In the genomic region with DNA sequence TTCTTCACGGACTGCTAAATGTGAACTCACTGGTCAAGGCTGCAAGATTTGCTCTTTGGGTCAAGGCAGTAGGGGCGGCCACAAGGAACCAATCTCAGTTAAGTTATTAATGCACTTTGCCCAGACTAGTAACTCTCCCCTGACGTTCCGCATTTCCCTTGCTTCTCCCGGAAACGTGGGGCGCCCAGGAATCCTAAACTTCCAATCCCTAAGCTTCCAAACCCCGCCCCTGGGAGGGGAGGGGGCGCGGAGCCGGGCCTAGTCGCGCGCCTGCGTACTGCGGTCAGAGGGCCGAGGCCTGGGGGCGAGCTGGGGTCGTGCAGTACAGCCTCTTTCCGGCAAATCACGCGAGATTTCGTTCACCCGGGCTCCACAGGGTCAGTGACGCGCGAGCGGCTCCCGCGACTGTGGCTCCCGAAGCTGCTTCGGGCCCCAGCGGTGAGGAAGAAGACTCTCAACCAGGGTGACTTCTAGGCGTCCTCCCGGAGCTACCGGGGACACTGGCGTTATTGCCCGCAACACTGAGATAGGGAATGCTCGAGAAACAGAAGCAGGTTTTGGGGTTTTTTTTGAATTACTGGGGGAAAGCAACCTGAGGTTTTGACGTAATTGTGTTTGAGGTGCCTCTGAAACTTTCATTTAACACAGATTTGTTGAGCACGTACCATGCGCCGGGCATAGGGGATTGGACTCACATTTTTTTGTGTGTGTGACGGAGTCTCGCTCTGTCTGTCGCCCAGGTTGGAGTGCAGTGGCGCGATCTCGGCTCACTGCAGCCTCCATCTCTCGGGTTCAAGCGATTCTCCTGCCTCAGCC, we compare ENCODE assay signal across 8 cellular contexts. TPM values are rescaled to one million over a fixed set of nuclear protein-coding genes. Genes with fewer than 3 reads are reported as not detected.
DNase-seq lines count a peak whose midpoint lies in the region; ATAC-seq and TF ChIP-seq lines count a peak whose summit lies in the region.

A gene (plus strand): TSS at position 265 of the 816 bp plus-strand sequence. CDS start 7,032 bp downstream, outside the sequence.

- ATAC-seq in HG03280 (IDR thresholded peaks at IDR 0.05; ENCODE audit: unreplicated experiment) = peak; percentile 84
- ATAC-seq in central memory CD8-positive, alpha-beta T cell (replicated peaks; ENCODE audit: extremely low read depth, poor library complexity, severe bottlenecking) = peak; percentile 93

- no peaks in the 10 kb centered on the region for H3K27me3 Mint-ChIP-seq in central memory CD8-positive, alpha-beta T cell

- peak; percentile 18; the same call in 1 of the 2 replicates for TF ChIP-seq CTCF in AG04450 (IDR thresholded peaks at IDR 0.05; ENCODE audit: low read depth, low read length)

- POLR2A ChIA-PET in AG04450 (lab: Yijun Ruan, JAX) = interaction anchor here (0.5 to 2.5 kb wide), 6 partner anchors 22 to 361 kb away, joined by 3 to 13 read pairs (median 4); a partner anchor contains a TSS

- DNase-seq in AG04450 (ENCODE audit: low read depth, low spot score) = peak; percentile 94
- peak; percentile 87 for DNase-seq in NCI-H345 treated with DMSO at 0.1 percent for 48 hours (lab: John Stamatoyannopoulos, UW; ENCODE audit: unreplicated experiment)
- peak; percentile 67 for DNase-seq in activated CD4-positive, CD25-positive, alpha-beta regulatory T cell treated with anti-CD3 and anti-CD28 coated beads, Interleukin-2, amount 50 U/mL, for 16 hours (ENCODE audit: low read depth, low spot score)
- DNase-seq in central memory CD8-positive, alpha-beta T cell (ENCODE audit: low spot score in 2 of 2) = peak; percentile 76 to 85
- peak; percentile 95 for DNase-seq in iris pigment epithelial cell (ENCODE audit: low read depth)
- DNase-seq in stimulated activated CD4-positive, alpha-beta T cell treated with anti-CD3 and anti-CD28 coated beads, Interleukin-12 subunit alpha, Interleukin-12 subunit beta, amount 100 ng/mL, for 24 hours (ENCODE audit: low read depth in 2 of 2) = peak; percentile 69 to 82

- peak within 1 kb of the TSS; percentile 90 for H3K4me3 Mint-ChIP-seq in central memory CD8-positive, alpha-beta T cell

- H3K27ac ChIP-seq in AG04450 (ENCODE audit: low read depth, low read length) = peak within 1 kb of the TSS; percentile 87

- H3K4me3 ChIP-seq in AG04450 (ENCODE audit: low read depth, low read length) = peak within 1 kb of the TSS; percentile 70

- in situ Hi-C loops in GM18951 (cut with MboI; ENCODE audit: low sequenced_read_pairs, unreplicated experiment) = no loop called here

- peak; percentile 77 for TF ChIP-seq POLR2A in GM18951 (IDR thresholded peaks at IDR 0.05; ENCODE audit: extremely low read depth, insufficient read depth, insufficient read length)

- H3K9me3 ChIP-seq in AG04450 (ENCODE audit: control insufficient read depth, insufficient read depth, low read length) = no peaks in the 10 kb centered on the region

- H3K9me3 Mint-ChIP-seq in central memory CD8-positive, alpha-beta T cell = no peaks in the 10 kb centered on the region

- H3K27ac Mint-ChIP-seq in central memory CD8-positive, alpha-beta T cell (ENCODE audit: low read depth) = peak within 1 kb of the TSS; percentile 95

- peaks cover 15% of the 10 kb centered on the region for H3K36me3 Mint-ChIP-seq in central memory CD8-positive, alpha-beta T cell (ENCODE audit: insufficient read depth)

- H3K4me1 Mint-ChIP-seq in central memory CD8-positive, alpha-beta T cell = peaks cover 20% of the 10 kb centered on the region

- CTCF ChIA-PET in AG04450 (lab: Charles Lee) = interaction anchor here (0.5 to 1.5 kb wide), 4 partner anchors 20 to 394 kb away, joined by 3 read pairs; no protein-coding TSS in a partner anchor

- H3K27me3 ChIP-seq in AG04450 (ENCODE audit: control insufficient read depth, insufficient read depth, low read length) = no peaks in the 10 kb centered on the region

RNA-seq across cellular contexts. Expression of the gene that starts here (rescaled TPM):
- polyA plus RNA-seq in AG04450 (2011; rRNA removed) = 4.5 and 6.9 TPM in 2 replicates
- polyA minus RNA-seq in AG04450 (2011; rRNA and poly(A)+ RNA removed) = 1.6 and 1.9 TPM in 2 replicates

Comparison
In these comparisons a context has a peak if more than half of its experiments do, and no peak if none do; other contexts are left out.
1. Peak in every context shown above with its lines: DNase-seq, ATAC-seq, H3K4me3 ChIP-seq and H3K27ac ChIP-seq.